ENCODE assay signal across 8 cellular contexts in the genomic region with DNA sequence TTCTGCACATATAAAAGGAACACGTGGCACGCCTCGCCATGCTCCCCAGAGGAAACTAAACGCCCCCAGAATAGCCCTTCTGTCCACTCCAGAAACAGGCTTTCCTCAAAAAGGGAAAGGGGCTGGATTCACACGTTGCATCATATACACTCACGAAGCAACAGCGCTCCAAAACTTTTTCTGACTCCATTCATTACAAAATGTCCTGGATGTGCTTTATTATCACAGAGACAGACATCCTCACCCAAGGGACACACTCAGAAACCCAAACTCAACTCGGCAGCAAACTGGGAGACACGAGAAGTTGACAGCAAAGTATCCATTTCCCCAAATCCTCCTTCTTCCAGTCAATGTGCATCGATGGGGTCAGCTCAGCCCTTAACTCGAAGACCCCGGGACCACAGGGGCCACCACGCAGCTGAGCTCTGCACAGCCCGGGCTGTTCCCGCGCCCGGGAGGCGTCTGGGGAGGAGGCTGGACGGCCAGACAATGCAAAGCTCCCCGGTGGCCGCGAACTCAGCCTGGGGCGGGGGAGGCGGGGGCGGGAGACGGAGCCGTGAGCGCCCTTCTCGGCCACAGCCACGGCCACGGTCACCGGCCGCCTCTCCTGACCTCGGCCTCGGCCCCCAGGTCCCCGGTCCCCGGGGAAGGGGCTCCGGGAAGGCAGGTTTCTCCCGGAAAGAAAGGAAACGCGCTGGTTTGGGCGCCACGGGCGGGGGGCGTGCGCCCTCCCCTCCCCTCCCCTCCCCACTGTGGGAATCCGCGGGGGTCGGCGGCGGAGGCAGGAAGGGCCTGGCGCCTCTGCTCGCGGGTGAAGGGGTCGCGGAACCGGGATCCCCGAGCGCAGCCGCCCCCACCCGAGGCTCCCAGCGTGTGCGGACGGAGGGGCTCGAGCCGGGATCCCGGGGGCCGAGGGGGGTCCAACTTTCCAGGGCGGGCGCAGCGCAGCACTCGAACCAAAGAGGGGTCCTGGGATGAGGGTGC. TPM values are rescaled to one million over a fixed set of nuclear protein-coding genes. Genes with fewer than 3 reads are reported as not detected.
DNase-seq lines count a peak whose midpoint lies in the region; ATAC-seq lines count a peak whose summit lies in the region.

No MANE protein-coding gene starts in this region.

- POLR2A ChIA-PET in activated naive CD8-positive, alpha-beta T cell treated with anti-CD3 and anti-CD28 coated beads, Interleukin-2, amount 10 ng/mL, durations not matched to agents 7 days and 5 days (lab: Charles Lee): no interaction called here

- peak overlapping the region; percentile 64 to 72 for H3K9ac ChIP-seq in stomach smooth muscle (ENCODE audit: low read length in 2 of 2)

- H3K9me3 Mint-ChIP-seq in activated naive CD8-positive, alpha-beta T cell treated with anti-CD3 and anti-CD28 coated beads, Interleukin-2, amount 10 ng/mL, durations not matched to agents 7 days and 5 days: no peaks in the 10 kb centered on the region

- H3K4me3 Mint-ChIP-seq in activated naive CD8-positive, alpha-beta T cell treated with anti-CD3 and anti-CD28 coated beads, Interleukin-2, amount 10 ng/mL, durations not matched to agents 7 days and 5 days: peak overlapping the region; percentile 52

- DNase-seq in activated T-cell treated with anti-CD3 and anti-CD28 coated beads, Interleukin-2, amount 50 U/mL, for 1 hour: peak; percentile 34
- DNase-seq in activated T-cell treated with anti-CD3 and anti-CD28 coated beads for 4 hours (no peak), iPS-NIHi11 (ENCODE audit: low spot score) (peak; percentile 55), H4 (ENCODE audit: low spot score) (no peak)
- no peak for DNase-seq in activated naive CD8-positive, alpha-beta T cell treated with anti-CD3 and anti-CD28 coated beads, Interleukin-2, amount 10 ng/mL, durations not matched to agents 7 days and 5 days
- DNase-seq in stimulated activated naive CD4-positive, alpha-beta T cell treated with Interleukin-2 at 50 U/mL for 16 hours (lab: John Stamatoyannopoulos, UW): no peak
- no peak for DNase-seq in stimulated activated CD8-positive, alpha-beta memory T cell treated with anti-CD3 and anti-CD28 coated beads, Interleukin-4, amount 100 ng/mL, for 48 hours

- no peaks in the 10 kb centered on the region for H3K9me3 ChIP-seq in stomach smooth muscle (ENCODE audit: control insufficient read depth in 2 of 2, low read length in 2 of 2)

- peak overlapping the region; percentile 81 for H3K27ac ChIP-seq in stomach smooth muscle (ENCODE audit: low read length)

- peaks cover 20% of the 10 kb centered on the region for H3K4me1 ChIP-seq in stomach smooth muscle (ENCODE audit: control insufficient read depth, insufficient read depth, low read length)

- H3K36me3 Mint-ChIP-seq in activated naive CD8-positive, alpha-beta T cell treated with anti-CD3 and anti-CD28 coated beads, Interleukin-2, amount 10 ng/mL, durations not matched to agents 7 days and 5 days: no peaks in the 10 kb centered on the region

- H3K27me3 ChIP-seq in stomach smooth muscle (ENCODE audit: control insufficient read depth in 1 of 2, insufficient read depth in 2 of 2, low read length in 2 of 2): no peaks in the 10 kb centered on the region

- peaks cover 29% of the 10 kb centered on the region for H3K27me3 Mint-ChIP-seq in activated naive CD8-positive, alpha-beta T cell treated with anti-CD3 and anti-CD28 coated beads, Interleukin-2, amount 10 ng/mL, durations not matched to agents 7 days and 5 days

- peaks cover 10% of the 10 kb centered on the region for H3K4me1 Mint-ChIP-seq in activated naive CD8-positive, alpha-beta T cell treated with anti-CD3 and anti-CD28 coated beads, Interleukin-2, amount 10 ng/mL, durations not matched to agents 7 days and 5 days

- peak overlapping the region; percentile 85 to 90 for H3K4me3 ChIP-seq in stomach smooth muscle (ENCODE audit: low read length in 2 of 2)

- no peaks in the 10 kb centered on the region for H3K36me3 ChIP-seq in stomach smooth muscle (ENCODE audit: control insufficient read depth in 2 of 2, insufficient read depth in 2 of 2, low read length in 2 of 2)

- H3K27ac Mint-ChIP-seq in activated naive CD8-positive, alpha-beta T cell treated with anti-CD3 and anti-CD28 coated beads, Interleukin-2, amount 10 ng/mL, durations not matched to agents 7 days and 5 days: no peak overlapping the region

- ATAC-seq in activated naive CD8-positive, alpha-beta T cell treated with anti-CD3 and anti-CD28 coated beads, Interleukin-2, amount 10 ng/mL, durations not matched to agents 7 days and 5 days (ENCODE audit: low read depth): no peak

RNA-seq across cellular contexts. Expression of a gene that starts 1.2 kb away (rescaled TPM):
- under 1 TPM; 0.22 to 0.37 TPM for total RNA-seq in activated naive CD8-positive, alpha-beta T cell treated with anti-CD3 and anti-CD28 coated beads, Interleukin-2, amount 10 ng/mL, durations not matched to agents 7 days and 5 days
- total RNA-seq in H4 (2014; rRNA removed; shearing (Covaris generic)): 47.1 and 51.8 TPM in 2 replicates

RNA-seq across cellular contexts. Expression of a gene that starts 18.5 kb away (rescaled TPM):
- total RNA-seq in activated naive CD8-positive, alpha-beta T cell treated with anti-CD3 and anti-CD28 coated beads, Interleukin-2, amount 10 ng/mL, durations not matched to agents 7 days and 5 days: 10 to 100 TPM; 10.3 to 10.7 TPM
- total RNA-seq in H4 (2014; rRNA removed; shearing (Covaris generic)): 34.0 and 36.9 TPM in 2 replicates

Comparison
In these comparisons a context has a peak if more than half of its experiments do, and no peak if none do; other contexts are left out.
1. DNase-seq: peak in activated T-cell treated with anti-CD3 and anti-CD28 coated beads, Interleukin-2, amount 50 U/mL, for 1 hour (single experiment) and iPS-NIHi11 (single experiment); none in activated T-cell treated with anti-CD3 and anti-CD28 coated beads for 4 hours (single experiment), activated naive CD8-positive, alpha-beta T cell treated with anti-CD3 and anti-CD28 coated beads, Interleukin-2, amount 10 ng/mL, durations not matched to agents 7 days and 5 days (single experiment), H4 (single experiment), stimulated activated naive CD4-positive, alpha-beta T cell treated with Interleukin-2 at 50 U/mL for 16 hours (single experiment) and stimulated activated CD8-positive, alpha-beta memory T cell treated with anti-CD3 and anti-CD28 coated beads, Interleukin-4, amount 100 ng/mL, for 48 hours (single experiment).
2. RNA of a gene that starts 1.2 kb away (total RNA-seq): 47.1 to 51.8 TPM in H4; 0.22 to 0.37 TPM in activated naive CD8-positive, alpha-beta T cell treated with anti-CD3 and anti-CD28 coated beads, Interleukin-2, amount 10 ng/mL, durations not matched to agents 7 days and 5 days; every median in the first group is over 10 times any median in the second.